1 cellular context compared by ENCODE assay signal in the genomic region with DNA sequence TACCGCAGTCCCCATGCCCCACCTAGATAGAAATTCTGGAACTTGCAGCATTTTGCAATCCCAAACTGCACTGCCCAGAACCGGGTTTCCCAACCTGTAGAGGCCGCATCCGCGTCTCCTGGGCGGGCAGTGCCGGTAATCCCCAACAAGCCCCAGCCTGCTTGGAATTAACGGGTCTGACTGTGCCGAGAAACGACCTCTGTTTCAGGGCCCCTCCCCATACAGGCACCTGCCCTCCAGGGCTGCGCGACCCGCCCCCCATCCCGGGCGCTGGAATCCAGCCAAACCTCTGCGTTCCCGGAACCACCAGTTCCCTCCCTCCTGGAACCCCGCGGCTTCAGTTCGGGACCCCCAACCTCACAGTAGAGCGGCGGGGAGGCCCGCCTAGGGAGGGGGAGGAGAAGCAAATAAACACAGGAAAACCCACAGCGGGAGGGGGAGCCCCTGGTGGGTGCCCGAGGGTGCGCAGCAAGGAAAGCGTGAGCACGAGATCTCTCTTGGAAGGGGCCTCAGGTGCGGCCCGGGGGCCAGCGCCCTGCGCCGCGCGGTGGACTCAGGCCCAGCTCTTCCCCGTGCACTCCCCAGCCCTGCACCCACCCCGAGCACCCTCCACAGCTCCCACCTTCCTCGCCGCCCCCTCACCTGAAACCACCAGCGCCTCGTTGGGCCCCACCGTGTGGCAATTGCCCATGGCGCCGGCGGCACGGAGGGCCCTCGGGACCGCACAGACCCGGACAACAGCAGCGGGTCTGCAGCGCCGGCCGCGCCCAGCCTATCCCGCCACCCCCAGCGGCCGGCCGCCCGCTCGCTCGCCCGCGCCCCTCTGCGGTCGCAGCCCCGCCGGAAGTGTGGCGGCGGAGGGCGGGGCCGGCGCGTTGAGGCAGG.
TF ChIP-seq lines count a peak whose summit lies in the region.

A gene with protein sequence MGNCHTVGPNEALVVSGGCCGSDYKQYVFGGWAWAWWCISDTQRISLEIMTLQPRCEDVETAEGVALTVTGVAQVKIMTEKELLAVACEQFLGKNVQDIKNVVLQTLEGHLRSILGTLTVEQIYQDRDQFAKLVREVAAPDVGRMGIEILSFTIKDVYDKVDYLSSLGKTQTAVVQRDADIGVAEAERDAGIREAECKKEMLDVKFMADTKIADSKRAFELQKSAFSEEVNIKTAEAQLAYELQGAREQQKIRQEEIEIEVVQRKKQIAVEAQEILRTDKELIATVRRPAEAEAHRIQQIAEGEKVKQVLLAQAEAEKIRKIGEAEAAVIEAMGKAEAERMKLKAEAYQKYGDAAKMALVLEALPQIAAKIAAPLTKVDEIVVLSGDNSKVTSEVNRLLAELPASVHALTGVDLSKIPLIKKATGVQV (minus strand): TSS at position 850 of the 885 bp plus-strand sequence. CDS start 159 bp downstream, at position 691.

TF ChIP-seq in WTC11, 78 proteins besides CTCF, POLR2A, EP300 and RAD21 (continued from another document and continues in another):
- TF ChIP-seq, protein P1, sequence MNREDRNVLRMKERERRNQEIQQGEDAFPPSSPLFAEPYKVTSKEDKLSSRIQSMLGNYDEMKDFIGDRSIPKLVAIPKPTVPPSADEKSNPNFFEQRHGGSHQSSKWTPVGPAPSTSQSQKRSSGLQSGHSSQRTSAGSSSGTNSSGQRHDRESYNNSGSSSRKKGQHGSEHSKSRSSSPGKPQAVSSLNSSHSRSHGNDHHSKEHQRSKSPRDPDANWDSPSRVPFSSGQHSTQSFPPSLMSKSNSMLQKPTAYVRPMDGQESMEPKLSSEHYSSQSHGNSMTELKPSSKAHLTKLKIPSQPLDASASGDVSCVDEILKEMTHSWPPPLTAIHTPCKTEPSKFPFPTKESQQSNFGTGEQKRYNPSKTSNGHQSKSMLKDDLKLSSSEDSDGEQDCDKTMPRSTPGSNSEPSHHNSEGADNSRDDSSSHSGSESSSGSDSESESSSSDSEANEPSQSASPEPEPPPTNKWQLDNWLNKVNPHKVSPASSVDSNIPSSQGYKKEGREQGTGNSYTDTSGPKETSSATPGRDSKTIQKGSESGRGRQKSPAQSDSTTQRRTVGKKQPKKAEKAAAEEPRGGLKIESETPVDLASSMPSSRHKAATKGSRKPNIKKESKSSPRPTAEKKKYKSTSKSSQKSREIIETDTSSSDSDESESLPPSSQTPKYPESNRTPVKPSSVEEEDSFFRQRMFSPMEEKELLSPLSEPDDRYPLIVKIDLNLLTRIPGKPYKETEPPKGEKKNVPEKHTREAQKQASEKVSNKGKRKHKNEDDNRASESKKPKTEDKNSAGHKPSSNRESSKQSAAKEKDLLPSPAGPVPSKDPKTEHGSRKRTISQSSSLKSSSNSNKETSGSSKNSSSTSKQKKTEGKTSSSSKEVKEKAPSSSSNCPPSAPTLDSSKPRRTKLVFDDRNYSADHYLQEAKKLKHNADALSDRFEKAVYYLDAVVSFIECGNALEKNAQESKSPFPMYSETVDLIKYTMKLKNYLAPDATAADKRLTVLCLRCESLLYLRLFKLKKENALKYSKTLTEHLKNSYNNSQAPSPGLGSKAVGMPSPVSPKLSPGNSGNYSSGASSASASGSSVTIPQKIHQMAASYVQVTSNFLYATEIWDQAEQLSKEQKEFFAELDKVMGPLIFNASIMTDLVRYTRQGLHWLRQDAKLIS (CRISPR knock-in tag; IDR thresholded peaks at IDR 0.05; ENCODE audit: borderline replicate concordance) = no peak; the same call in 1 of the 2 replicates
- TF ChIP-seq ZNF396 (CRISPR knock-in tag; IDR thresholded peaks at IDR 0.05; ENCODE audit: borderline replicate concordance) (no peak), ZNF416 (CRISPR knock-in tag; IDR thresholded peaks at IDR 0.05) (peak; percentile 59; the same call in 1 of the 2 replicates), GABPB1 (CRISPR knock-in tag; IDR thresholded peaks at IDR 0.05) (no peak), SOX15 (CRISPR knock-in tag; IDR thresholded peaks at IDR 0.05) (no peak), TEAD4 (CRISPR knock-in tag; IDR thresholded peaks at IDR 0.05) (no peak), NFATC4 (CRISPR knock-in tag; IDR thresholded peaks at IDR 0.05) (peak; percentile 30; the same call in 1 of the 2 replicates), RORB (CRISPR knock-in tag; IDR thresholded peaks at IDR 0.05) (no peak), CREB1 (CRISPR knock-in tag; IDR thresholded peaks at IDR 0.05) (no peak), FOXP1 (CRISPR knock-in tag; IDR thresholded peaks at IDR 0.05; ENCODE audit: borderline replicate concordance) (peak; percentile 88), OVOL2 (CRISPR knock-in tag; IDR thresholded peaks at IDR 0.05; ENCODE audit: borderline replicate concordance) (no peak), NR1H2 (CRISPR knock-in tag; IDR thresholded peaks at IDR 0.05) (no peak), CREM (CRISPR knock-in tag; IDR thresholded peaks at IDR 0.05) (peak; percentile 82), FOXJ3 (CRISPR knock-in tag; IDR thresholded peaks at IDR 0.05; ENCODE audit: borderline replicate concordance) (no peak)
- TF ChIP-seq, protein P2, sequence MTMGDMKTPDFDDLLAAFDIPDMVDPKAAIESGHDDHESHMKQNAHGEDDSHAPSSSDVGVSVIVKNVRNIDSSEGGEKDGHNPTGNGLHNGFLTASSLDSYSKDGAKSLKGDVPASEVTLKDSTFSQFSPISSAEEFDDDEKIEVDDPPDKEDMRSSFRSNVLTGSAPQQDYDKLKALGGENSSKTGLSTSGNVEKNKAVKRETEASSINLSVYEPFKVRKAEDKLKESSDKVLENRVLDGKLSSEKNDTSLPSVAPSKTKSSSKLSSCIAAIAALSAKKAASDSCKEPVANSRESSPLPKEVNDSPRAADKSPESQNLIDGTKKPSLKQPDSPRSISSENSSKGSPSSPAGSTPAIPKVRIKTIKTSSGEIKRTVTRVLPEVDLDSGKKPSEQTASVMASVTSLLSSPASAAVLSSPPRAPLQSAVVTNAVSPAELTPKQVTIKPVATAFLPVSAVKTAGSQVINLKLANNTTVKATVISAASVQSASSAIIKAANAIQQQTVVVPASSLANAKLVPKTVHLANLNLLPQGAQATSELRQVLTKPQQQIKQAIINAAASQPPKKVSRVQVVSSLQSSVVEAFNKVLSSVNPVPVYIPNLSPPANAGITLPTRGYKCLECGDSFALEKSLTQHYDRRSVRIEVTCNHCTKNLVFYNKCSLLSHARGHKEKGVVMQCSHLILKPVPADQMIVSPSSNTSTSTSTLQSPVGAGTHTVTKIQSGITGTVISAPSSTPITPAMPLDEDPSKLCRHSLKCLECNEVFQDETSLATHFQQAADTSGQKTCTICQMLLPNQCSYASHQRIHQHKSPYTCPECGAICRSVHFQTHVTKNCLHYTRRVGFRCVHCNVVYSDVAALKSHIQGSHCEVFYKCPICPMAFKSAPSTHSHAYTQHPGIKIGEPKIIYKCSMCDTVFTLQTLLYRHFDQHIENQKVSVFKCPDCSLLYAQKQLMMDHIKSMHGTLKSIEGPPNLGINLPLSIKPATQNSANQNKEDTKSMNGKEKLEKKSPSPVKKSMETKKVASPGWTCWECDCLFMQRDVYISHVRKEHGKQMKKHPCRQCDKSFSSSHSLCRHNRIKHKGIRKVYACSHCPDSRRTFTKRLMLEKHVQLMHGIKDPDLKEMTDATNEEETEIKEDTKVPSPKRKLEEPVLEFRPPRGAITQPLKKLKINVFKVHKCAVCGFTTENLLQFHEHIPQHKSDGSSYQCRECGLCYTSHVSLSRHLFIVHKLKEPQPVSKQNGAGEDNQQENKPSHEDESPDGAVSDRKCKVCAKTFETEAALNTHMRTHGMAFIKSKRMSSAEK (CRISPR knock-in tag; IDR thresholded peaks at IDR 0.05; ENCODE audit: borderline replicate concordance) = no peak
- TF ChIP-seq, protein P3, sequence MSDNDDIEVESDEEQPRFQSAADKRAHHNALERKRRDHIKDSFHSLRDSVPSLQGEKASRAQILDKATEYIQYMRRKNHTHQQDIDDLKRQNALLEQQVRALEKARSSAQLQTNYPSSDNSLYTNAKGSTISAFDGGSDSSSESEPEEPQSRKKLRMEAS (CRISPR knock-in tag; IDR thresholded peaks at IDR 0.05) = no peak
- TF ChIP-seq, protein P4, sequence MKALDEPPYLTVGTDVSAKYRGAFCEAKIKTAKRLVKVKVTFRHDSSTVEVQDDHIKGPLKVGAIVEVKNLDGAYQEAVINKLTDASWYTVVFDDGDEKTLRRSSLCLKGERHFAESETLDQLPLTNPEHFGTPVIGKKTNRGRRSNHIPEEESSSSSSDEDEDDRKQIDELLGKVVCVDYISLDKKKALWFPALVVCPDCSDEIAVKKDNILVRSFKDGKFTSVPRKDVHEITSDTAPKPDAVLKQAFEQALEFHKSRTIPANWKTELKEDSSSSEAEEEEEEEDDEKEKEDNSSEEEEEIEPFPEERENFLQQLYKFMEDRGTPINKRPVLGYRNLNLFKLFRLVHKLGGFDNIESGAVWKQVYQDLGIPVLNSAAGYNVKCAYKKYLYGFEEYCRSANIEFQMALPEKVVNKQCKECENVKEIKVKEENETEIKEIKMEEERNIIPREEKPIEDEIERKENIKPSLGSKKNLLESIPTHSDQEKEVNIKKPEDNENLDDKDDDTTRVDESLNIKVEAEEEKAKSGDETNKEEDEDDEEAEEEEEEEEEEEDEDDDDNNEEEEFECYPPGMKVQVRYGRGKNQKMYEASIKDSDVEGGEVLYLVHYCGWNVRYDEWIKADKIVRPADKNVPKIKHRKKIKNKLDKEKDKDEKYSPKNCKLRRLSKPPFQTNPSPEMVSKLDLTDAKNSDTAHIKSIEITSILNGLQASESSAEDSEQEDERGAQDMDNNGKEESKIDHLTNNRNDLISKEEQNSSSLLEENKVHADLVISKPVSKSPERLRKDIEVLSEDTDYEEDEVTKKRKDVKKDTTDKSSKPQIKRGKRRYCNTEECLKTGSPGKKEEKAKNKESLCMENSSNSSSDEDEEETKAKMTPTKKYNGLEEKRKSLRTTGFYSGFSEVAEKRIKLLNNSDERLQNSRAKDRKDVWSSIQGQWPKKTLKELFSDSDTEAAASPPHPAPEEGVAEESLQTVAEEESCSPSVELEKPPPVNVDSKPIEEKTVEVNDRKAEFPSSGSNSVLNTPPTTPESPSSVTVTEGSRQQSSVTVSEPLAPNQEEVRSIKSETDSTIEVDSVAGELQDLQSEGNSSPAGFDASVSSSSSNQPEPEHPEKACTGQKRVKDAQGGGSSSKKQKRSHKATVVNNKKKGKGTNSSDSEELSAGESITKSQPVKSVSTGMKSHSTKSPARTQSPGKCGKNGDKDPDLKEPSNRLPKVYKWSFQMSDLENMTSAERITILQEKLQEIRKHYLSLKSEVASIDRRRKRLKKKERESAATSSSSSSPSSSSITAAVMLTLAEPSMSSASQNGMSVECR (CRISPR knock-in tag; IDR thresholded peaks at IDR 0.05; ENCODE audit: borderline replicate concordance) = no peak
- TF ChIP-seq, protein P5, sequence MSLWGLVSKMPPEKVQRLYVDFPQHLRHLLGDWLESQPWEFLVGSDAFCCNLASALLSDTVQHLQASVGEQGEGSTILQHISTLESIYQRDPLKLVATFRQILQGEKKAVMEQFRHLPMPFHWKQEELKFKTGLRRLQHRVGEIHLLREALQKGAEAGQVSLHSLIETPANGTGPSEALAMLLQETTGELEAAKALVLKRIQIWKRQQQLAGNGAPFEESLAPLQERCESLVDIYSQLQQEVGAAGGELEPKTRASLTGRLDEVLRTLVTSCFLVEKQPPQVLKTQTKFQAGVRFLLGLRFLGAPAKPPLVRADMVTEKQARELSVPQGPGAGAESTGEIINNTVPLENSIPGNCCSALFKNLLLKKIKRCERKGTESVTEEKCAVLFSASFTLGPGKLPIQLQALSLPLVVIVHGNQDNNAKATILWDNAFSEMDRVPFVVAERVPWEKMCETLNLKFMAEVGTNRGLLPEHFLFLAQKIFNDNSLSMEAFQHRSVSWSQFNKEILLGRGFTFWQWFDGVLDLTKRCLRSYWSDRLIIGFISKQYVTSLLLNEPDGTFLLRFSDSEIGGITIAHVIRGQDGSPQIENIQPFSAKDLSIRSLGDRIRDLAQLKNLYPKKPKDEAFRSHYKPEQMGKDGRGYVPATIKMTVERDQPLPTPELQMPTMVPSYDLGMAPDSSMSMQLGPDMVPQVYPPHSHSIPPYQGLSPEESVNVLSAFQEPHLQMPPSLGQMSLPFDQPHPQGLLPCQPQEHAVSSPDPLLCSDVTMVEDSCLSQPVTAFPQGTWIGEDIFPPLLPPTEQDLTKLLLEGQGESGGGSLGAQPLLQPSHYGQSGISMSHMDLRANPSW (CRISPR knock-in tag; conservative IDR thresholded peaks at IDR 0.05; ENCODE audit: low read depth) = no peak
- TF ChIP-seq, protein P6, sequence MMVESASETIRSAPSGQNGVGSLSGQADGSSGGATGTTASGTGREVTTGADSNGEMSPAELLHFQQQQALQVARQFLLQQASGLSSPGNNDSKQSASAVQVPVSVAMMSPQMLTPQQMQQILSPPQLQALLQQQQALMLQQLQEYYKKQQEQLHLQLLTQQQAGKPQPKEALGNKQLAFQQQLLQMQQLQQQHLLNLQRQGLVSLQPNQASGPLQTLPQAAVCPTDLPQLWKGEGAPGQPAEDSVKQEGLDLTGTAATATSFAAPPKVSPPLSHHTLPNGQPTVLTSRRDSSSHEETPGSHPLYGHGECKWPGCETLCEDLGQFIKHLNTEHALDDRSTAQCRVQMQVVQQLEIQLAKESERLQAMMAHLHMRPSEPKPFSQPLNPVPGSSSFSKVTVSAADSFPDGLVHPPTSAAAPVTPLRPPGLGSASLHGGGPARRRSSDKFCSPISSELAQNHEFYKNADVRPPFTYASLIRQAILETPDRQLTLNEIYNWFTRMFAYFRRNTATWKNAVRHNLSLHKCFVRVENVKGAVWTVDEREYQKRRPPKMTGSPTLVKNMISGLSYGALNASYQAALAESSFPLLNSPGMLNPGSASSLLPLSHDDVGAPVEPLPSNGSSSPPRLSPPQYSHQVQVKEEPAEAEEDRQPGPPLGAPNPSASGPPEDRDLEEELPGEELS (CRISPR knock-in tag; IDR thresholded peaks at IDR 0.05) = peak; percentile 76
- TF ChIP-seq, protein P7, sequence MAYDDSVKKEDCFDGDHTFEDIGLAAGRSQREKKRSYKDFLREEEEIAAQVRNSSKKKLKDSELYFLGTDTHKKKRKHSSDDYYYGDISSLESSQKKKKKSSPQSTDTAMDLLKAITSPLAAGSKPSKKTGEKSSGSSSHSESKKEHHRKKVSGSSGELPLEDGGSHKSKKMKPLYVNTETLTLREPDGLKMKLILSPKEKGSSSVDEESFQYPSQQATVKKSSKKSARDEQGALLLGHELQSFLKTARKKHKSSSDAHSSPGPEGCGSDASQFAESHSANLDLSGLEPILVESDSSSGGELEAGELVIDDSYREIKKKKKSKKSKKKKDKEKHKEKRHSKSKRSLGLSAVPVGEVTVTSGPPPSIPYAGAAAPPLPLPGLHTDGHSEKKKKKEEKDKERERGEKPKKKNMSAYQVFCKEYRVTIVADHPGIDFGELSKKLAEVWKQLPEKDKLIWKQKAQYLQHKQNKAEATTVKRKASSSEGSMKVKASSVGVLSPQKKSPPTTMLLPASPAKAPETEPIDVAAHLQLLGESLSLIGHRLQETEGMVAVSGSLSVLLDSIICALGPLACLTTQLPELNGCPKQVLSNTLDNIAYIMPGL (CRISPR knock-in tag; IDR thresholded peaks at IDR 0.05) = peak; percentile 57; the same call in 1 of the 2 replicates
- TF ChIP-seq, protein P8, sequence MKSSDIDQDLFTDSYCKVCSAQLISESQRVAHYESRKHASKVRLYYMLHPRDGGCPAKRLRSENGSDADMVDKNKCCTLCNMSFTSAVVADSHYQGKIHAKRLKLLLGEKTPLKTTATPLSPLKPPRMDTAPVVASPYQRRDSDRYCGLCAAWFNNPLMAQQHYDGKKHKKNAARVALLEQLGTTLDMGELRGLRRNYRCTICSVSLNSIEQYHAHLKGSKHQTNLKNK (CRISPR knock-in tag; IDR thresholded peaks at IDR 0.05) = peak; percentile 31; the same call in 1 of the 2 replicates
- TF ChIP-seq, protein P9, sequence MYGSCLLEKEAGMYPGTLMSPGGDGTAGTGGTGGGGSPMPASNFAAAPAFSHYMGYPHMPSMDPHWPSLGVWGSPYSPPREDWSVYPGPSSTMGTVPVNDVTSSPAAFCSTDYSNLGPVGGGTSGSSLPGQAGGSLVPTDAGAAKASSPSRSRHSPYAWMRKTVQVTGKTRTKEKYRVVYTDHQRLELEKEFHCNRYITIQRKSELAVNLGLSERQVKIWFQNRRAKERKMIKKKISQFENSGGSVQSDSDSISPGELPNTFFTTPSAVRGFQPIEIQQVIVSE (CRISPR knock-in tag; IDR thresholded peaks at IDR 0.05; ENCODE audit: borderline replicate concordance) = no peak
